ENCODE assay signal across 21 cellular contexts in the genomic region with DNA sequence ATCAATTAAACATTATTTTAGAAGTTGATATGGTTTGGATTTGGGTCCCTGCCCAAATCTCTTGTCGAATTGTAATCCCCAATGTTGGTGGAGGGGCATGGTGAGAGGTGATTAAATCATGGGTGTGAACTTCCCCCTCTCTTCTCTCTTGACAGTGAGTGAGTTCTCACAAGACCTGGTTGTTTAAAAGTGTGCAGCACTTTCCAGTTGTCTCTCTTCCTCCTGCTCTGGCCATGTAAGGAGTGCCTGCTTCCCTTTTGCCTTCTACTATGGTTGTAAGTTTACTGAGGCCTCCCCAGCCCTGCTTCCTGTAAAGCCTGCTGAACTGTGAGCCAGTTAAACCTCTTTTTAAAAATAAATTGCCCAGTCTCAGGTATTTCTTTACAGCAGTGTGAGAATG.
A peak's percentile ranks its signal among the peaks of the same experiment; 100 is the strongest.
DNase-seq lines count a peak whose midpoint lies in the region; ATAC-seq, FAIRE-seq and TF ChIP-seq lines count a peak whose summit lies in the region.
"Had no signal": no experiment of that assay in that cellular context is flagged by ENCODE, and none has a peak within 500 bp of the region (broad histone marks: within the 10 kb centered on the region; RNA-seq: fewer than 3 reads in every experiment).

No MANE protein-coding gene starts in this region.

- H3K36me3 ChIP-seq in H1 (ENCODE audit: control insufficient read depth in 2 of 4, insufficient read depth in 4 of 4, low read length in 3 of 4) (no peaks in the 10 kb centered on the region), ovary (no peaks in the 10 kb centered on the region)
- H3K36me3 ChIP-seq: gastrocnemius medialis had no signal

- CTCF ChIA-PET in H1 (lab: Charles Lee; ENCODE audit: partially characterized antibody): no interaction called here

- no peak overlapping the region for H3K18ac ChIP-seq in H1 (ENCODE audit: extremely low read depth, low read length)

- no peak overlapping the region for H3K14ac ChIP-seq in H1 (ENCODE audit: insufficient read length)

- no peak overlapping the region for H4K91ac ChIP-seq in H1 (replicated peaks; ENCODE audit: insufficient read length, low read length)

- no peak overlapping the region for H2AK5ac ChIP-seq in H1 (ENCODE audit: low read depth, low read length)

- no peaks in the 10 kb centered on the region for H3K79me1 ChIP-seq in H1 (ENCODE audit: low read depth, low read length)

- H3K56ac ChIP-seq in H1 (replicated peaks; ENCODE audit: insufficient read length, low read depth, low read length): no peak overlapping the region

- no peak overlapping the region for H3K4me3 ChIP-seq in H1 (ENCODE audit: extremely low read depth in 1 of 4, insufficient read depth in 2 of 4, low read depth in 3 of 4, low read length in 4 of 4)
- H3K4me3 ChIP-seq in ovary: no peak overlapping the region
- H3K4me3 ChIP-seq: gastrocnemius medialis, K562 had no signal

- TF ChIP-seq EP300 in H1 (IDR thresholded peaks at IDR 0.05; ENCODE audit: borderline replicate concordance in 1 of 2, low read depth in 2 of 2, low read length in 2 of 2) (no peak), ovary (IDR thresholded peaks at IDR 0.05) (no peak)

- no peak for TF ChIP-seq POLR2A in H1 (IDR thresholded peaks at IDR 0.05; ENCODE audit: control extremely low read depth in 1 of 2, low read depth in 2 of 2, low read length in 2 of 2)
- no peak for TF ChIP-seq POLR2A in ovary (IDR thresholded peaks at IDR 0.05)

- no peaks in the 10 kb centered on the region for H3K79me2 ChIP-seq in H1 (ENCODE audit: control insufficient read depth in 1 of 2, insufficient read depth in 2 of 2, low read length in 2 of 2)

- H2BK12ac ChIP-seq in H1 (ENCODE audit: low read depth, low read length): no peak overlapping the region

- peak; percentile 73 for ATAC-seq in GM21619 (IDR thresholded peaks at IDR 0.05; ENCODE audit: unreplicated experiment)
- ATAC-seq: gastrocnemius medialis, K562 had no signal

- no peak overlapping the region for H3K27ac ChIP-seq in H1 (ENCODE audit: low read depth, low read length)
- H3K27ac ChIP-seq in ovary: no peak overlapping the region
- H3K27ac ChIP-seq: gastrocnemius medialis had no signal

- no peaks in the 10 kb centered on the region for H3K27me3 ChIP-seq in H1 (replicated peaks in 1 of 4; ENCODE audit: control insufficient read depth in 3 of 4, extremely low read depth in 1 of 4, insufficient read depth in 3 of 4, low read length in 3 of 4)
- H3K27me3 ChIP-seq in ovary: no peaks in the 10 kb centered on the region
- H3K27me3 ChIP-seq: gastrocnemius medialis had no signal

- in situ Hi-C loops in ACHN (cut with HindIII; ENCODE audit: low pct_ligation_motif_present, low pct_unique_long_range_greater_than_20kb, low sequenced_read_pairs): no loop called here

- TF ChIP-seq CTCF in H1 (IDR thresholded peaks at IDR 0.05; ENCODE audit: control extremely low read depth in 1 of 3, insufficient read depth in 1 of 3, low read depth in 1 of 3, low read length in 3 of 3): no peak
- TF ChIP-seq CTCF in ovary (IDR thresholded peaks at IDR 0.05): no peak

- H3K9ac ChIP-seq in H1 (replicated peaks in 1 of 4; ENCODE audit: extremely low read depth in 1 of 4, low read depth in 3 of 4, low read length in 3 of 4): no peak overlapping the region

- 95% methylated on average over 1 of the region's 1 CpG; no CpG with 5 or more reads in 1 of the 2 experiments for WGBS in H1 (ENCODE audit: extremely low coverage in 1 of 2, insufficient coverage in 1 of 2, insufficient read length in 1 of 2, insufficient replicate concordance in 2 of 2, low coverage in 1 of 2, low lambda C conversion rate in 2 of 2, missing lambda C conversion rate in 1 of 2), 2 experiments
- WGBS in ovary, 3 donors: 50 to 66% (median 58%) methylated on average over 1 of the region's 1 CpG

- TF ChIP-seq RAD21 in H1 (IDR thresholded peaks at IDR 0.05 in 1 of 2, conservative IDR thresholded peaks at IDR 0.05 in 1 of 2; ENCODE audit: low read depth in 2 of 2, low read length in 2 of 2): no peak

- H2BK15ac ChIP-seq in H1 (ENCODE audit: low read length): no peak overlapping the region

- no peak overlapping the region for H4K8ac ChIP-seq in H1 (ENCODE audit: extremely low read depth, insufficient read depth, low read length)

- POLR2A ChIA-PET in H1 (lab: Charles Lee; ENCODE audit: partially characterized antibody): no interaction called here

- FAIRE-seq in H1 (lab: Jason Lieb, UNC): no peak
- FAIRE-seq: K562, urothelium cell line had no signal

- H3K23me2 ChIP-seq in H1 (ENCODE audit: low read depth, low read length): no peaks in the 10 kb centered on the region; the same call in 1 of the 2 replicates

- intact Hi-C loops in ovary (cut with DNase I): no loop called here

- H2BK20ac ChIP-seq in H1 (ENCODE audit: low read length): no peak overlapping the region

- H4K5ac ChIP-seq in H1 (ENCODE audit: insufficient read length, low read depth, low read length): no peak overlapping the region

- no peak overlapping the region for H3K4me2 ChIP-seq in H1 (ENCODE audit: insufficient read depth in 1 of 2, low read depth in 2 of 2, low read length in 2 of 2)

- H3K9me3 ChIP-seq in H1 (ENCODE audit: insufficient read depth in 2 of 2, low read depth in 1 of 2, low read length in 1 of 2): no peaks in the 10 kb centered on the region
- H3K9me3 ChIP-seq in ovary: no peaks in the 10 kb centered on the region
- H3K9me3 ChIP-seq: gastrocnemius medialis had no signal

- H4K20me1 ChIP-seq in H1 (replicated peaks in 1 of 2; ENCODE audit: control insufficient read depth in 1 of 2, insufficient read depth in 2 of 2, low read length in 2 of 2): no peaks in the 10 kb centered on the region

- H2AFZ ChIP-seq in H1 (ENCODE audit: low read length): 0 out of 2 replicates have a peak overlapping the region, but pooled peaks have one; percentile 51

- no peak overlapping the region for H3K23ac ChIP-seq in H1 (ENCODE audit: insufficient read length)

- H2BK5ac ChIP-seq in H1 (ENCODE audit: low read depth, low read length): no peak overlapping the region

- DNase-seq in ACHN (peak; percentile 29), HT1080 (ENCODE audit: low read depth) (peak; percentile 60), H1 (ENCODE audit: low read depth in 1 of 2, low spot score in 2 of 2) (no peak), ovary (no peak), NCI-H2107 treated with DMSO at 0.1 percent for 48 hours (lab: John Stamatoyannopoulos, UW; ENCODE audit: unreplicated experiment) (no peak), NCI-H146 (lab: John Stamatoyannopoulos, UW) (no peak), T1000 (lab: John Stamatoyannopoulos, UW) (no peak)
- DNase-seq: activated CD4-positive, CD25-positive, alpha-beta regulatory T cell treated with anti-CD3 and anti-CD28 coated beads, Interleukin-2, amount 50 U/mL, for 72 hours; activated T-cell treated with anti-CD3 and anti-CD28 coated beads, Interleukin-2, amount 50 U/mL, for 24 hours; anterior cingulate cortex; DMS 273 treated with DMSO at 0.1 percent for 48 hours; effector CD4-positive, alpha-beta T cell; gastrocnemius medialis; kidney glomerular epithelial cell; NCI-H1694; retina; stimulated activated CD4-positive, alpha-beta T cell treated with anti-CD3 and anti-CD28 coated beads, Interleukin-4, amount 100 ng/mL, for 4 hours; stimulated activated naive CD4-positive, alpha-beta T cell had no signal

- H2BK120ac ChIP-seq in H1 (replicated peaks; ENCODE audit: low read depth, low read length): no peak overlapping the region

- H3K4ac ChIP-seq in H1 (replicated peaks; ENCODE audit: insufficient read length, low read depth, low read length): no peak overlapping the region

- no peaks in the 10 kb centered on the region for H3K4me1 ChIP-seq in H1 (replicated peaks in 1 of 4; ENCODE audit: control insufficient read depth in 3 of 4, insufficient read depth in 4 of 4, low read length in 3 of 4)
- no peaks in the 10 kb centered on the region for H3K4me1 ChIP-seq in ovary (ENCODE audit: insufficient read depth)
- H3K4me1 ChIP-seq: gastrocnemius medialis had no signal

TF ChIP-seq in H1, 55 proteins besides CTCF, POLR2A, EP300 and RAD21:
- TF ChIP-seq PHF8 (conservative IDR thresholded peaks at IDR 0.05; ENCODE audit: low read depth, low read length) (no peak), TBP (IDR thresholded peaks at IDR 0.05; ENCODE audit: low read depth, low read length) (no peak), TEAD4 (IDR thresholded peaks at IDR 0.05; ENCODE audit: low read depth, low read length) (no peak), ATF3 (IDR thresholded peaks at IDR 0.05; ENCODE audit: insufficient read depth, low read depth, low read length) (no peak)

Comparison
In these comparisons a context has a peak if more than half of its experiments do, and no peak if none do; other contexts are left out.
1. DNase-seq: peak in ACHN (single experiment) and HT1080 (single experiment); none in H1 (0 of 2), ovary (0 of 5), NCI-H2107 treated with DMSO at 0.1 percent for 48 hours (single experiment), NCI-H146 (single experiment) and T1000 (single experiment).